15 cellular contexts compared by ENCODE assay signal in the genomic region with DNA sequence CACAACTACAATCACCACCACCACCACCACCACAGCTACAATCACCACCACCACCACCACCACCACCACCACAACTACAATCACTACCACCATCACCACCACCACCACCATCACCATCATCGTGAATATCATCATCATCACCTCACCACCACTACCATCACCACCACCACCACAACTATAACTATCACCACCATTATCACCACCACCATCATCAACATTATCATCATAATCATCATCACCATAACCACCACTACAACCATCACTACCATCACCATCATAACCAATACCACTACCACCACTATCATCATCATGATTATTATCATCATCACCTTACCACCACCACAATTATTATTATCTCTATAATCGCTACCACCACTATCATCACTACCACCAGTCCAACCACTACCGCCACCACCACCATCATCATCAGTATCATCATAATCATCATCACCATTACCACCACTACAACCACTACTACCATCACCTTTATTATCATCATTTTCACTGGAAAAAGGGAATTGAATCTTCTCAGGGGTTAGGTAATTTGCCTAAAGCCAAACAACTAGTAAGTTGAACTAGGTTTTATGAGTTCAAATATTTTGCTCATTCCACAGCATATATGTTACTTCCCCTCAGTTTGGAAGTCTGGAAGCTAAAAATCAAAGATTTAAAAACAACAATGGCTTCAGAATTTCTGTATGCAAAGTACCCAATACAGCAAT. TPM values are rescaled to one million over a fixed set of nuclear protein-coding genes. Genes with fewer than 3 reads are reported as not detected.
A peak's percentile ranks its signal among the peaks of the same experiment; 100 is the strongest.
DNase-seq lines count a peak whose midpoint lies in the region; ATAC-seq and TF ChIP-seq lines count a peak whose summit lies in the region.
"Had no signal": no experiment of that assay in that cellular context is flagged by ENCODE, and none has a peak within 500 bp of the region (broad histone marks: within the 10 kb centered on the region; RNA-seq: fewer than 3 reads in every experiment).

No MANE protein-coding gene starts in this region.

- no peak for TF ChIP-seq CTCF in OCI-LY7 (conservative IDR thresholded peaks at IDR 0.05; ENCODE audit: low read length)
- TF ChIP-seq CTCF in neural progenitor cell (IDR thresholded peaks at IDR 0.05): no peak

- H3K27me3 Mint-ChIP-seq in activated CD4-positive, alpha-beta T cell treated with anti-CD3 and anti-CD28 coated beads for 36 hours: no peaks in the 10 kb centered on the region
- H3K27me3 Mint-ChIP-seq in activated naive CD8-positive, alpha-beta T cell treated with anti-CD3 and anti-CD28 coated beads, Interleukin-2, amount 50 U/mL, for 24 hours: peaks cover 5% of the 10 kb centered on the region
- peaks cover 11% of the 10 kb centered on the region for H3K27me3 Mint-ChIP-seq in neural progenitor cell (ENCODE audit: insufficient read depth, low read depth)

- H3K9me3 ChIP-seq in OCI-LY7 (ENCODE audit: low read length) (0 out of 2 replicates have a peak, but pooled peaks cover 4% of the 10 kb centered on the region), neural progenitor cell (ENCODE audit: low read depth) (no peaks in the 10 kb centered on the region)
- H3K9me3 ChIP-seq: colonic mucosa had no signal

- H3K27me3 ChIP-seq in neural progenitor cell: no peaks in the 10 kb centered on the region
- H3K27me3 ChIP-seq: colonic mucosa, hepatocyte had no signal

- H3K27ac ChIP-seq in OCI-LY7 (ENCODE audit: low read depth, low read length, poor library complexity, severe bottlenecking) (no peak overlapping the region), neural progenitor cell (no peak overlapping the region)
- H3K27ac ChIP-seq: colonic mucosa, hepatocyte had no signal

- peak overlapping the region; percentile 96 for H3K4me2 ChIP-seq in OCI-LY7 (ENCODE audit: low read length)
- no peak overlapping the region for H3K4me2 ChIP-seq in neural progenitor cell

- no TSS peak for BruUV-seq in OCI-LY7 (replicated peaks; lab: Mats Ljungman, UMichigan)

- POLR2A ChIA-PET in activated CD4-positive, alpha-beta T cell treated with anti-CD3 and anti-CD28 coated beads for 36 hours (lab: Charles Lee): interaction anchor here (0.6 to 1.5 kb wide), 2 partner anchors 9 to 53 kb away, joined by 3 to 4 read pairs; no protein-coding TSS in a partner anchor
- POLR2A ChIA-PET in OCI-LY7 (lab: Charles Lee): interaction anchor here (0.9 to 1.9 kb wide), 3 partner anchors 9 to 18 kb away, joined by 3 to 9 read pairs (median 4); no protein-coding TSS in a partner anchor

- no peaks in the 10 kb centered on the region for H3K9me2 ChIP-seq in OCI-LY7 (ENCODE audit: insufficient read depth, low read length)

- H3K79me2 ChIP-seq in OCI-LY7 (ENCODE audit: insufficient read depth, low read depth, low read length) (peaks cover 84% of the 10 kb centered on the region), neural progenitor cell (ENCODE audit: low read depth) (no peaks in the 10 kb centered on the region)
- H3K79me2 ChIP-seq: hepatocyte had no signal

- ATAC-seq in activated CD4-positive, alpha-beta T cell treated with anti-CD3 and anti-CD28 coated beads for 36 hours: no peak
- no peak for ATAC-seq in activated naive CD8-positive, alpha-beta T cell treated with anti-CD3 and anti-CD28 coated beads, Interleukin-2, amount 50 U/mL, for 24 hours
- no peak for ATAC-seq in HG02798 (IDR thresholded peaks at IDR 0.05; ENCODE audit: poor library complexity, unreplicated experiment)
- ATAC-seq: esophagus mucosa had no signal

- peak overlapping the region; percentile 63 for H3K4me3 Mint-ChIP-seq in activated CD4-positive, alpha-beta T cell treated with anti-CD3 and anti-CD28 coated beads for 36 hours
- H3K4me3 Mint-ChIP-seq in activated naive CD8-positive, alpha-beta T cell treated with anti-CD3 and anti-CD28 coated beads, Interleukin-2, amount 50 U/mL, for 24 hours: peak overlapping the region; percentile 62
- H3K4me3 Mint-ChIP-seq in neural progenitor cell: peak overlapping the region; percentile 25
- H3K4me3 Mint-ChIP-seq: HFFc6 had no signal

- peaks cover 19% of the 10 kb centered on the region for H3K36me3 Mint-ChIP-seq in activated CD4-positive, alpha-beta T cell treated with anti-CD3 and anti-CD28 coated beads for 36 hours (ENCODE audit: low read depth)
- H3K36me3 Mint-ChIP-seq in activated naive CD8-positive, alpha-beta T cell treated with anti-CD3 and anti-CD28 coated beads, Interleukin-2, amount 50 U/mL, for 24 hours (ENCODE audit: low read depth): peaks cover 6% of the 10 kb centered on the region
- peaks cover 6% of the 10 kb centered on the region for H3K36me3 Mint-ChIP-seq in neural progenitor cell

- H3K36me3 ChIP-seq in OCI-LY7 (ENCODE audit: insufficient read depth, low read length) (no peaks in the 10 kb centered on the region; the same call in 1 of the 2 replicates), neural progenitor cell (no peaks in the 10 kb centered on the region)
- H3K36me3 ChIP-seq: colonic mucosa had no signal

- peak; percentile 44 for DNase-seq in activated CD4-positive, alpha-beta T cell treated with anti-CD3 and anti-CD28 coated beads for 36 hours
- no peak for DNase-seq in activated CD4-positive, alpha-beta T cell treated with anti-CD3 and anti-CD28 coated beads for 1 hour
- no peak for DNase-seq in OCI-LY7 (ENCODE audit: low spot score)
- DNase-seq in activated naive CD8-positive, alpha-beta T cell treated with anti-CD3 and anti-CD28 coated beads, Interleukin-2, amount 50 U/mL, for 24 hours: no peak
- DNase-seq in neural progenitor cell (ENCODE audit: low spot score): no peak
- DNase-seq in NCI-H1105 treated with DMSO at 0.1 percent for 48 hours (lab: John Stamatoyannopoulos, UW): no peak
- DNase-seq in NCI-H1930 (lab: John Stamatoyannopoulos, UW): no peak
- DNase-seq: colonic mucosa, NCI-H345 had no signal

- no peaks in the 10 kb centered on the region for H4K20me1 ChIP-seq in OCI-LY7 (ENCODE audit: insufficient read depth, low read length)
- H4K20me1 ChIP-seq in neural progenitor cell (ENCODE audit: low read depth): no peaks in the 10 kb centered on the region

- H3K4me1 ChIP-seq in OCI-LY7 (ENCODE audit: insufficient read depth, low read length, poor library complexity, severe bottlenecking) (peaks cover 86% of the 10 kb centered on the region), neural progenitor cell (peaks cover 37% of the 10 kb centered on the region)
- H3K4me1 ChIP-seq: colonic mucosa had no signal

- peak overlapping the region; percentile 95 for H3K27ac Mint-ChIP-seq in activated CD4-positive, alpha-beta T cell treated with anti-CD3 and anti-CD28 coated beads for 36 hours
- peak overlapping the region; percentile 94 for H3K27ac Mint-ChIP-seq in activated naive CD8-positive, alpha-beta T cell treated with anti-CD3 and anti-CD28 coated beads, Interleukin-2, amount 50 U/mL, for 24 hours
- peak overlapping the region; percentile 14 for H3K27ac Mint-ChIP-seq in neural progenitor cell

- peaks cover 12% of the 10 kb centered on the region for H3K9me3 Mint-ChIP-seq in activated CD4-positive, alpha-beta T cell treated with anti-CD3 and anti-CD28 coated beads for 36 hours (ENCODE audit: low read depth)
- peaks cover 6% of the 10 kb centered on the region for H3K9me3 Mint-ChIP-seq in activated naive CD8-positive, alpha-beta T cell treated with anti-CD3 and anti-CD28 coated beads, Interleukin-2, amount 50 U/mL, for 24 hours
- H3K9me3 Mint-ChIP-seq in neural progenitor cell: peaks cover 7% of the 10 kb centered on the region
- H3K9me3 Mint-ChIP-seq: HFFc6 had no signal

- peaks cover 91% of the 10 kb centered on the region for H3K4me1 Mint-ChIP-seq in activated CD4-positive, alpha-beta T cell treated with anti-CD3 and anti-CD28 coated beads for 36 hours
- peaks cover 92% of the 10 kb centered on the region for H3K4me1 Mint-ChIP-seq in activated naive CD8-positive, alpha-beta T cell treated with anti-CD3 and anti-CD28 coated beads, Interleukin-2, amount 50 U/mL, for 24 hours
- peaks cover 64% of the 10 kb centered on the region for H3K4me1 Mint-ChIP-seq in neural progenitor cell

- H3K9ac ChIP-seq in neural progenitor cell: no peak overlapping the region

- H3K4me3 ChIP-seq in OCI-LY7 (ENCODE audit: low read depth, low read length, poor library complexity, severe bottlenecking) (no peak overlapping the region), neural progenitor cell (no peak overlapping the region)
- H3K4me3 ChIP-seq: colonic mucosa, hepatocyte, skin epidermis had no signal

- peaks cover 18% of the 10 kb centered on the region for H3F3A ChIP-seq in neural progenitor cell (ENCODE audit: low read depth)

- CTCF ChIA-PET in activated CD4-positive, alpha-beta T cell treated with anti-CD3 and anti-CD28 coated beads for 36 hours (lab: Charles Lee): interaction anchor here (0.6 to 2.0 kb wide), 9 partner anchors 10 to 258 kb away, joined by 3 to 12 read pairs (median 3); no protein-coding TSS in a partner anchor
- CTCF ChIA-PET in OCI-LY7 (lab: Charles Lee; ENCODE audit: unreplicated experiment): no interaction called here

- intact Hi-C loops in activated CD4-positive, alpha-beta T cell treated with anti-CD3 and anti-CD28 coated beads for 36 hours (cut with DNase I, micrococcal nuclease): loop anchor here in 1 of 2 experiments (10.0 kb wide), 1 partner anchor 213 kb away; a partner anchor contains a TSS
- intact Hi-C loops in OCI-LY7 (cut with micrococcal nuclease; ENCODE audit: unreplicated experiment): no loop called here

- H2AFZ ChIP-seq in OCI-LY7 (ENCODE audit: low read length) (no peak overlapping the region), neural progenitor cell (replicated peaks) (no peak overlapping the region)
- H2AFZ ChIP-seq: hepatocyte had no signal

RNA-seq across cellular contexts. Expression of a gene that starts 8.4 kb away (rescaled TPM):
- 10 to 100 TPM; 60.0 to 67.0 TPM for total RNA-seq in activated CD4-positive, alpha-beta T cell treated with anti-CD3 and anti-CD28 coated beads for 36 hours
- total RNA-seq in OCI-LY7 (2014; rRNA removed; shearing (Covaris generic)): 18.0 and 18.7 TPM in 2 replicates
- 28.5 and 28.9 TPM in 2 replicates for total RNA-seq in OCI-LY7 (2022)
- 0.26 and 1.1 TPM in 2 replicates for total RNA-seq in neural progenitor cell (ENCODE audit: low replicate concordance)
- total RNA-seq: A172 had no signal

Comparison
In these comparisons a context has a peak if more than half of its experiments do, and no peak if none do; other contexts are left out.
1. H3K27ac Mint-ChIP-seq: peak in every context shown above with its lines; median percentile 95 in activated CD4-positive, alpha-beta T cell treated with anti-CD3 and anti-CD28 coated beads for 36 hours; 94 in activated naive CD8-positive, alpha-beta T cell treated with anti-CD3 and anti-CD28 coated beads, Interleukin-2, amount 50 U/mL, for 24 hours; 14 in neural progenitor cell.